19 cellular contexts compared by ENCODE assay signal in genomic region chr2:109463891-109464290, GRCh38.
"Had no signal": no experiment of that assay in that cellular context is flagged by ENCODE, and none has a peak within 500 bp of the region (broad histone marks: within the 10 kb centered on the region; RNA-seq: fewer than 3 reads in every experiment).

No MANE protein-coding gene starts in this region.

- DNase-seq: colonic mucosa; effector CD4-positive, alpha-beta T cell; foreskin melanocyte; hippocampal formation; left colon; left ventricle myocardium superior; mesendoderm; naive thymus-derived CD4-positive, alpha-beta T cell; nephron progenitor cell; stimulated activated CD4-positive, alpha-beta T cell treated with anti-CD3 and anti-CD28 coated beads, Interleukin-4, amount 100 ng/mL, for 1 hour; stimulated activated naive CD8-positive, alpha-beta T cell treated with anti-CD3 and anti-CD28 coated beads, Interleukin-15, Interleukin-2, amounts not matched to agents 100 U/mL and 50 U/mL, for 24 hours; thyroid gland; upper lobe of left lung had no signal

- H3K4me3 ChIP-seq: colonic mucosa, lung, smooth muscle cell, suprapubic skin, thyroid gland, upper lobe of left lung, vagina had no signal

- H3K27me3 ChIP-seq: colonic mucosa, suprapubic skin, thyroid gland, upper lobe of left lung, vagina had no signal

- H3K9me3 Mint-ChIP-seq: naive thymus-derived CD4-positive, alpha-beta T cell; nephron progenitor cell; stimulated activated effector memory CD8-positive, alpha-beta T cell treated with anti-CD3 and anti-CD28 coated beads, Interleukin-12 subunit alpha, Interleukin-12 subunit beta, amount 100 ng/mL, for 72 hours had no signal

- H3K36me3 ChIP-seq: colonic mucosa, suprapubic skin, thyroid gland, upper lobe of left lung, vagina had no signal

- H3K4me3 Mint-ChIP-seq: naive thymus-derived CD4-positive, alpha-beta T cell; nephron progenitor cell; stimulated activated effector memory CD8-positive, alpha-beta T cell treated with anti-CD3 and anti-CD28 coated beads, Interleukin-12 subunit alpha, Interleukin-12 subunit beta, amount 100 ng/mL, for 72 hours had no signal

- H3K27me3 Mint-ChIP-seq: naive thymus-derived CD4-positive, alpha-beta T cell had no signal

- H3K36me3 Mint-ChIP-seq: stimulated activated effector memory CD8-positive, alpha-beta T cell treated with anti-CD3 and anti-CD28 coated beads, Interleukin-12 subunit alpha, Interleukin-12 subunit beta, amount 100 ng/mL, for 72 hours had no signal

- ATAC-seq: left colon; left ventricle myocardium superior; naive thymus-derived CD4-positive, alpha-beta T cell; right cardiac atrium; stimulated activated effector memory CD8-positive, alpha-beta T cell treated with anti-CD3 and anti-CD28 coated beads, Interleukin-12 subunit alpha, Interleukin-12 subunit beta, amount 100 ng/mL, for 72 hours; stimulated activated naive CD8-positive, alpha-beta T cell treated with anti-CD3 and anti-CD28 coated beads, Interleukin-15, Interleukin-2, amounts not matched to agents 100 U/mL and 50 U/mL, for 24 hours had no signal

- H3K4me1 ChIP-seq: colonic mucosa, upper lobe of left lung had no signal

- H3K27ac ChIP-seq: colonic mucosa, suprapubic skin, upper lobe of left lung, vagina had no signal

- H3K9me3 ChIP-seq: colonic mucosa, suprapubic skin, thyroid gland, upper lobe of left lung, vagina had no signal

- H3K27ac Mint-ChIP-seq: naive thymus-derived CD4-positive, alpha-beta T cell; nephron progenitor cell; stimulated activated effector memory CD8-positive, alpha-beta T cell treated with anti-CD3 and anti-CD28 coated beads, Interleukin-12 subunit alpha, Interleukin-12 subunit beta, amount 100 ng/mL, for 72 hours had no signal

- H3K4me1 Mint-ChIP-seq: naive thymus-derived CD4-positive, alpha-beta T cell; stimulated activated effector memory CD8-positive, alpha-beta T cell treated with anti-CD3 and anti-CD28 coated beads, Interleukin-12 subunit alpha, Interleukin-12 subunit beta, amount 100 ng/mL, for 72 hours had no signal
